Comparison of ENCODE assay signal across 8 cellular contexts in genomic region chr15:58182460-58183163, GRCh38. TPM values are rescaled to one million over a fixed set of nuclear protein-coding genes. Genes with fewer than 3 reads are reported as not detected.
A peak's percentile ranks its signal among the peaks of the same experiment; 100 is the strongest.
DNase-seq lines count a peak whose midpoint lies in the region; ATAC-seq and TF ChIP-seq lines count a peak whose summit lies in the region.

No MANE protein-coding gene starts in this region.

- H3K36me3 ChIP-seq in GM23248 (ENCODE audit: low read depth) = no peaks in the 10 kb centered on the region
- no peaks in the 10 kb centered on the region for H3K36me3 ChIP-seq in gastroesophageal sphincter
- H3K36me3 ChIP-seq in ovary = no peaks in the 10 kb centered on the region

- TF ChIP-seq CTCF in CD14-positive monocyte (IDR thresholded peaks at IDR 0.05) = peak; percentile 93
- TF ChIP-seq CTCF in gastroesophageal sphincter (IDR thresholded peaks at IDR 0.05) = peak in 3 of 4 experiments; percentile 3 to 72 (median 39)
- TF ChIP-seq CTCF in ovary (IDR thresholded peaks at IDR 0.05) = peak in 1 of 3 donors; percentile 13

- in situ Hi-C loops in GM23248 (cut with MboI) = no loop called here

- H3K4me1 Mint-ChIP-seq in CD14-positive monocyte = peaks cover 5% of the 10 kb centered on the region

- no peaks in the 10 kb centered on the region for H3K9me3 ChIP-seq in GM23248 (ENCODE audit: low read depth)
- no peaks in the 10 kb centered on the region for H3K9me3 ChIP-seq in gastroesophageal sphincter
- no peaks in the 10 kb centered on the region for H3K9me3 ChIP-seq in ovary

- WGBS in GM23248 (ENCODE audit: low coverage in 1 of 2, low lambda C conversion rate in 2 of 2, missing lambda C conversion rate in 2 of 2), 2 experiments = 9 to 10% methylated on average over 9 of the region's 9 CpGs
- WGBS in gastroesophageal sphincter (ENCODE audit: low coverage in 1 of 2), 2 donors = 14 to 40% methylated on average over 3 to 9 of the region's 9 CpGs
- WGBS in ovary, 3 donors = 12 to 16% (median 16%) methylated on average over 9 of the region's 9 CpGs

- no peak overlapping the region for H3K4me3 ChIP-seq in GM23248
- no peak overlapping the region for H3K4me3 ChIP-seq in gastroesophageal sphincter
- no peak overlapping the region for H3K4me3 ChIP-seq in ovary

- ATAC-seq in gastroesophageal sphincter (no peak), HG03196 (IDR thresholded peaks at IDR 0.05; ENCODE audit: unreplicated experiment) (no peak), HG03432 (IDR thresholded peaks at IDR 0.05; ENCODE audit: unreplicated experiment) (no peak)

- H2AFZ ChIP-seq in GM23248 = 0 out of 2 replicates have a peak overlapping the region, but pooled peaks have one; percentile 42

- no peak overlapping the region for H3K27ac Mint-ChIP-seq in CD14-positive monocyte

- peaks cover 0 to 7% (median 0%) of the 10 kb centered on the region in 7 donors for H3K9me3 Mint-ChIP-seq in CD14-positive monocyte

- H3K4me1 ChIP-seq in GM23248 (ENCODE audit: insufficient read depth) = peaks cover 12% of the 10 kb centered on the region
- H3K4me1 ChIP-seq in gastroesophageal sphincter = no peaks in the 10 kb centered on the region
- no peaks in the 10 kb centered on the region for H3K4me1 ChIP-seq in ovary (ENCODE audit: insufficient read depth)

- no peaks in the 10 kb centered on the region for H3K9me2 ChIP-seq in GM23248 (ENCODE audit: insufficient read depth)

- peaks cover 32 to 43% of the 10 kb centered on the region in 2 donors for H3K36me3 Mint-ChIP-seq in CD14-positive monocyte

- no peak overlapping the region for H3K27ac ChIP-seq in GM23248
- no peak overlapping the region for H3K27ac ChIP-seq in gastroesophageal sphincter
- H3K27ac ChIP-seq in ovary = no peak overlapping the region

- no peak overlapping the region for H3K9ac ChIP-seq in GM23248

- H3K4me2 ChIP-seq in GM23248 (ENCODE audit: unreplicated experiment) = no peak overlapping the region

- intact Hi-C loops in CD14-positive monocyte (cut with micrococcal nuclease) = loop anchor here (2.0 to 5.0 kb wide), 3 partner anchors 65 to 140 kb away; no protein-coding TSS in a partner anchor
- intact Hi-C loops in ovary (cut with DNase I) = loop anchor here in 2 of 4 donors (10.0 kb wide), 2 partner anchors 68 to 428 kb away; no protein-coding TSS in a partner anchor

- TF ChIP-seq EP300 in gastroesophageal sphincter (IDR thresholded peaks at IDR 0.05) = no peak
- TF ChIP-seq EP300 in ovary (IDR thresholded peaks at IDR 0.05) = no peak

- H4K20me1 ChIP-seq in GM23248 (ENCODE audit: insufficient read depth) = no peaks in the 10 kb centered on the region

- peak overlapping the region in 1 of 2 donors; percentile 15 for H3K4me3 Mint-ChIP-seq in CD14-positive monocyte

- no peaks in the 10 kb centered on the region for H3K79me2 ChIP-seq in GM23248 (ENCODE audit: insufficient read depth)

- H3F3A ChIP-seq in GM23248 (ENCODE audit: insufficient read depth) = peaks cover 14% of the 10 kb centered on the region

- H3K27me3 ChIP-seq in GM23248 (replicated peaks; ENCODE audit: insufficient read depth) (no peaks in the 10 kb centered on the region), gastroesophageal sphincter (peaks cover 15% of the 10 kb centered on the region), ovary (no peaks in the 10 kb centered on the region)

- DNase-seq in CD14-positive monocyte (ENCODE audit: low spot score) = peak; percentile 46
- DNase-seq in GM23248 = peak; percentile 75
- DNase-seq in NCI-H526 treated with DMSO at 0.1 percent for 48 hours (lab: John Stamatoyannopoulos, UW) = peak; percentile 24
- peak; percentile 21 for DNase-seq in activated T-cell treated with anti-CD3 and anti-CD28 coated beads, Interleukin-2, amount 50 U/mL, for 1 hour
- peak in 4 of 5 donors; percentile 13 to 52 (median 34) for DNase-seq in ovary

- peaks cover 4 to 11% (median 10%) of the 10 kb centered on the region in 3 donors for H3K27me3 Mint-ChIP-seq in CD14-positive monocyte (ENCODE audit: low read depth in 3 of 3)

- TF ChIP-seq POLR2A in gastroesophageal sphincter (IDR thresholded peaks at IDR 0.05) = no peak
- TF ChIP-seq POLR2A in ovary (IDR thresholded peaks at IDR 0.05) = no peak

RNA-seq across cellular contexts. Expression of gene AQP9, which starts 44.4 kb away (rescaled TPM):
- polyA plus RNA-seq in CD14-positive monocyte (100 to 1,000 TPM; 112 to 141 TPM), GM23248 (2016; fragmentation: Nextera tagmentation; extraction: Ambion mirVana) (not detected in 2 replicates), ovary (1 to 10 TPM in 1 of 2 donors, under 1 TPM in 1; 0.23 to 2.9 TPM)
- not detected in 2 replicates for total RNA-seq in GM23248 (2014; rRNA removed; shearing (Covaris generic))
- total RNA-seq in gastroesophageal sphincter (1 to 10 TPM in 2 of 4 donors, under 1 TPM in 1, not detected in 1; 0.50 to 5.1 (median 3.0) TPM), ovary (10 to 100 TPM in 1 of 7 donors, 1 to 10 TPM in 3, under 1 TPM in 3; 0.40 to 29.9 (median 1.4) TPM)

Comparison
In these comparisons a context has a peak if more than half of its experiments do, and no peak if none do; other contexts are left out.
1. DNase-seq: peak in every context shown above with its lines; median percentile 75 in GM23248; 46 in CD14-positive monocyte; 34 in ovary; 24 in NCI-H526 treated with DMSO at 0.1 percent for 48 hours; 21 in activated T-cell treated with anti-CD3 and anti-CD28 coated beads, Interleukin-2, amount 50 U/mL, for 1 hour.